21 cellular contexts compared by ENCODE assay signal in genomic region chrX:102979536-102979935, GRCh38. TPM values are rescaled to one million over a fixed set of nuclear protein-coding genes. Genes with fewer than 3 reads are reported as not detected.
"Had no signal": no experiment of that assay in that cellular context is flagged by ENCODE, and none has a peak within 500 bp of the region (broad histone marks: within the 10 kb centered on the region; RNA-seq: fewer than 3 reads in every experiment).

No MANE protein-coding gene starts in this region.

- H3K9me3 Mint-ChIP-seq: memory B cell; natural killer cell; stimulated activated effector memory CD8-positive, alpha-beta T cell treated with anti-CD3 and anti-CD28 coated beads, Interleukin-12 subunit alpha, Interleukin-12 subunit beta, amount 100 ng/mL, for 72 hours had no signal

- H3K4me3 ChIP-seq: dorsolateral prefrontal cortex, gastrocnemius medialis, hepatocyte, lower lobe of right lung, smooth muscle cell, stomach, thyroid gland had no signal

- H3K4me1 ChIP-seq: gastrocnemius medialis, lower lobe of right lung, stomach, thyroid gland had no signal

- DNase-seq: dorsolateral prefrontal cortex; effector CD4-positive, alpha-beta T cell; gastrocnemius medialis; left ventricle myocardium superior; lower lobe of right lung; natural killer cell; stimulated activated CD4-positive, alpha-beta T cell treated with anti-CD3 and anti-CD28 coated beads, Interleukin-12 subunit alpha, Interleukin-12 subunit beta, amount 100 ng/mL, for 4 hours; stimulated activated CD4-positive, alpha-beta T cell treated with anti-CD3 and anti-CD28 coated beads, Interleukin-1b, Interleukin-23, amount 100 ng/mL, for 48 hours; stimulated activated CD4-positive, alpha-beta T cell treated with anti-CD3 and anti-CD28 coated beads, Interleukin-4, amount 100 ng/mL, for 1 hour; stimulated activated naive CD4-positive, alpha-beta T cell treated with Interleukin-2 at 50 U/mL for 16 hours; stomach; thyroid gland; trophoblast cell had no signal

- H3K4me1 Mint-ChIP-seq: memory B cell; natural killer cell; stimulated activated effector memory CD8-positive, alpha-beta T cell treated with anti-CD3 and anti-CD28 coated beads, Interleukin-12 subunit alpha, Interleukin-12 subunit beta, amount 100 ng/mL, for 72 hours had no signal

- H3K36me3 ChIP-seq: gastrocnemius medialis, lower lobe of right lung, neutrophil, stomach, thyroid gland had no signal

- H3K4me3 Mint-ChIP-seq: memory B cell; natural killer cell; stimulated activated effector memory CD8-positive, alpha-beta T cell treated with anti-CD3 and anti-CD28 coated beads, Interleukin-12 subunit alpha, Interleukin-12 subunit beta, amount 100 ng/mL, for 72 hours had no signal

- H3K27me3 ChIP-seq: hepatocyte, neutrophil, stomach, thyroid gland had no signal

- H3K27ac Mint-ChIP-seq: memory B cell; natural killer cell; progenitor cell of endocrine pancreas; stimulated activated effector memory CD8-positive, alpha-beta T cell treated with anti-CD3 and anti-CD28 coated beads, Interleukin-12 subunit alpha, Interleukin-12 subunit beta, amount 100 ng/mL, for 72 hours had no signal

- H3K36me3 Mint-ChIP-seq: memory B cell; natural killer cell; stimulated activated effector memory CD8-positive, alpha-beta T cell treated with anti-CD3 and anti-CD28 coated beads, Interleukin-12 subunit alpha, Interleukin-12 subunit beta, amount 100 ng/mL, for 72 hours had no signal

- H3K27me3 Mint-ChIP-seq: memory B cell, progenitor cell of endocrine pancreas had no signal

- ATAC-seq: gastrocnemius medialis; left ventricle myocardium superior; lower lobe of right lung; natural killer cell; sciatic nerve; stimulated activated effector memory CD8-positive, alpha-beta T cell treated with anti-CD3 and anti-CD28 coated beads, Interleukin-12 subunit alpha, Interleukin-12 subunit beta, amount 100 ng/mL, for 72 hours had no signal

- H3K9me3 ChIP-seq: gastrocnemius medialis, lower lobe of right lung, neutrophil, stomach, thyroid gland had no signal

- H3K27ac ChIP-seq: dorsolateral prefrontal cortex, gastrocnemius medialis, hepatocyte, lower lobe of right lung, neutrophil, parathyroid adenoma, stomach, thyroid gland had no signal

RNA-seq across cellular contexts. Expression of gene RAB40AL, which starts 42.5 kb away (rescaled TPM):
- total RNA-seq: hepatocyte, left ventricle myocardium superior, smooth muscle cell had no signal
